1 cellular context compared by ENCODE assay signal in the genomic region with DNA sequence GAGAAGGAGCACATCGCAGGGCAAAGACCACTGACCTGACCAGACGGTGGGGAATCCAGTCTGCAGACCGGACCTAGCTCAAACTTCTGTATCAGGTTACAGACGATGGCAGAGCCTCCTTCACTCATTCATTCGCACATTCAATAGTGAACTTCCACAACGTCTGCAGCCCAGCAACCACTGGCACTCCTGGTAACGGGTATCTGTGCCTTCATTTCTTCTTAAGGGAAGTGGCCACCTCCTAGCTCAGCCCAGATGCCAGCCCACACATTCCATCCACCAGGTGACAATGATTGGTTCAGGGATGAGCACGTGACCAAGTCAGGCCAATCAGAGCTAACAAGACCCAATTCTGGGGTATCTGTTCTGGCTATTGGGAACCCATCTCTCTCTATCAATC.
TF ChIP-seq lines count a peak whose summit lies in the region.

No MANE protein-coding gene starts in this region.

TF ChIP-seq in HepG2, 621 proteins besides CTCF, POLR2A, EP300 and RAD21 (continued from another document):
- TF ChIP-seq ZNF24 (IDR thresholded peaks at IDR 0.05) (peak; percentile 69; the same call in 1 of the 2 replicates), SNAPC4 (CRISPR knock-in tag; IDR thresholded peaks at IDR 0.05) (no peak), ZNF225 (CRISPR knock-in tag; IDR thresholded peaks at IDR 0.05) (no peak), PCBP2 (optimal IDR thresholded peaks at IDR 0.05; ENCODE audit: low read depth, low read length, poor library complexity, severe bottlenecking) (no peak), SRF (IDR thresholded peaks at IDR 0.05; ENCODE audit: low read depth, low read length) (no peak), RBM22 (optimal IDR thresholded peaks at IDR 0.05; ENCODE audit: low read length) (no peak), YEATS4 (CRISPR knock-in tag; IDR thresholded peaks at IDR 0.05; ENCODE audit: borderline replicate concordance) (no peak), RAD51 (IDR thresholded peaks at IDR 0.05; ENCODE audit: borderline replicate concordance) (peak; percentile 65), ARNT2 (CRISPR knock-in tag; IDR thresholded peaks at IDR 0.05; ENCODE audit: low read depth) (no peak), THRA (CRISPR knock-in tag; IDR thresholded peaks at IDR 0.05; ENCODE audit: borderline replicate concordance) (no peak), FOXA3 (CRISPR knock-in tag; IDR thresholded peaks at IDR 0.05) (no peak), NR2F2 (IDR thresholded peaks at IDR 0.05; ENCODE audit: borderline replicate concordance, low read depth) (no peak), NBN (conservative IDR thresholded peaks at IDR 0.05) (no peak), PHF21A (CRISPR knock-in tag; IDR thresholded peaks at IDR 0.05) (no peak), ARID5B (CRISPR knock-in tag; IDR thresholded peaks at IDR 0.05) (no peak)
- TF ChIP-seq, protein P1, sequence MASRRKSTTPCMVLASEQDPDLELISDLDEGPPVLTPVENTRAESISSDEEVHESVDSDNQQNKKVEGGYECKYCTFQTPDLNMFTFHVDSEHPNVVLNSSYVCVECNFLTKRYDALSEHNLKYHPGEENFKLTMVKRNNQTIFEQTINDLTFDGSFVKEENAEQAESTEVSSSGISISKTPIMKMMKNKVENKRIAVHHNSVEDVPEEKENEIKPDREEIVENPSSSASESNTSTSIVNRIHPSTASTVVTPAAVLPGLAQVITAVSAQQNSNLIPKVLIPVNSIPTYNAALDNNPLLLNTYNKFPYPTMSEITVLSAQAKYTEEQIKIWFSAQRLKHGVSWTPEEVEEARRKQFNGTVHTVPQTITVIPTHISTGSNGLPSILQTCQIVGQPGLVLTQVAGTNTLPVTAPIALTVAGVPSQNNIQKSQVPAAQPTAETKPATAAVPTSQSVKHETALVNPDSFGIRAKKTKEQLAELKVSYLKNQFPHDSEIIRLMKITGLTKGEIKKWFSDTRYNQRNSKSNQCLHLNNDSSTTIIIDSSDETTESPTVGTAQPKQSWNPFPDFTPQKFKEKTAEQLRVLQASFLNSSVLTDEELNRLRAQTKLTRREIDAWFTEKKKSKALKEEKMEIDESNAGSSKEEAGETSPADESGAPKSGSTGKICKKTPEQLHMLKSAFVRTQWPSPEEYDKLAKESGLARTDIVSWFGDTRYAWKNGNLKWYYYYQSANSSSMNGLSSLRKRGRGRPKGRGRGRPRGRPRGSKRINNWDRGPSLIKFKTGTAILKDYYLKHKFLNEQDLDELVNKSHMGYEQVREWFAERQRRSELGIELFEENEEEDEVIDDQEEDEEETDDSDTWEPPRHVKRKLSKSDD (CRISPR knock-in tag; IDR thresholded peaks at IDR 0.05; ENCODE audit: low read depth): no peak
TF ChIP-seq in HepG2: peak in this region for 6.
